Comparison of ENCODE assay signal across 24 cellular contexts in genomic region chr7:73352784-73353183, GRCh38. TPM values are rescaled to one million over a fixed set of nuclear protein-coding genes. Genes with fewer than 3 reads are reported as not detected.
"Had no signal": no experiment of that assay in that cellular context is flagged by ENCODE, and none has a peak within 500 bp of the region (broad histone marks: within the 10 kb centered on the region; RNA-seq: fewer than 3 reads in every experiment).

No MANE protein-coding gene starts in this region.

- H3K27me3 ChIP-seq: SJSA1 had no signal

- DNase-seq: KBM-7, MV-4-11, NCI-H1048, NCI-H1105, NCI-H1417, NCI-H1436 treated with DMSO at 0.1 percent for 48 hours, NCI-H1694, NCI-H187 treated with DMSO at 0.1 percent for 48 hours, NCI-H2171 treated with DMSO at 0.1 percent for 48 hours, NCI-H345, NCI-H446 treated with DMSO at 0.1 percent for 48 hours, NCI-H526, PC-3, SHP77 treated with DMSO at 0.1 percent for 48 hours had no signal

- H3K4me3 ChIP-seq: SJSA1, SK-N-MC had no signal

- H3K27ac ChIP-seq: HL-60, SJSA1, SK-N-MC had no signal

- FAIRE-seq: HTR-8/SVneo had no signal

- H3K9me3 ChIP-seq: SJSA1 had no signal

- H3K36me3 ChIP-seq: SJSA1 had no signal

RNA-seq across cellular contexts. Expression of gene FKBP6, which starts 24.8 kb away (rescaled TPM):
- total RNA-seq: LHCN-M2, MCF 10A, OCI-LY7, PC-3, Right ventricle myocardium inferior, RPMI7951, SJSA1 had no signal
- polyA plus RNA-seq: IgD-negative memory B cell had no signal

RNA-seq across cellular contexts. Expression of gene TRIM50, which starts 24.9 kb away (rescaled TPM):
- total RNA-seq: LHCN-M2, MCF 10A, PC-3, RPMI7951, SJSA1 had no signal
- polyA plus RNA-seq: IgD-negative memory B cell had no signal
